Comparison of ENCODE assay signal across 8 cellular contexts in genomic region chr2:191012845-191013616, GRCh38. TPM values are rescaled to one million over a fixed set of nuclear protein-coding genes. Genes with fewer than 3 reads are reported as not detected.
A peak's percentile ranks its signal among the peaks of the same experiment; 100 is the strongest.
DNase-seq lines count a peak whose midpoint lies in the region; ATAC-seq and TF ChIP-seq lines count a peak whose summit lies in the region.

No MANE protein-coding gene starts in this region.

- intact Hi-C loops in tibial artery (cut with DNase I; ENCODE audit: low total_unique reads): loop anchor here (5.0 kb wide), 1 partner anchor 161 kb away; no protein-coding TSS in a partner anchor

- peak overlapping the region; percentile 71; the same call in 1 of the 2 replicates for H3K9ac ChIP-seq in iPS-20b (ENCODE audit: low read depth, low read length)

- peaks cover 8% of the 10 kb centered on the region; the same call in 1 of the 2 replicates for H3K4me1 ChIP-seq in iPS-20b (ENCODE audit: insufficient read depth, low read length)
- peaks cover 0 to 33% (median 16%) of the 10 kb centered on the region in 4 donors for H3K4me1 ChIP-seq in tibial artery

- H3K27ac ChIP-seq in iPS-20b (ENCODE audit: low read length) (no peak overlapping the region), tibial artery (peak overlapping the region; percentile 83 to 87)

- TF ChIP-seq CTCF in WI38 (IDR thresholded peaks at IDR 0.05; ENCODE audit: low read depth, low read length) (no peak), tibial artery (IDR thresholded peaks at IDR 0.05) (no peak)

- peak; percentile 4 to 8 for ATAC-seq in activated CD4-positive, CD25-positive, alpha-beta regulatory T cell treated with anti-CD3 and anti-CD28 coated beads, Interleukin-2, amount 50 U/mL, for 24 hours

- H3K36me3 ChIP-seq in iPS-20b (ENCODE audit: insufficient read depth, low read depth, low read length) (peaks cover 27% of the 10 kb centered on the region), tibial artery (peaks cover 3 to 16% (median 5%) of the 10 kb centered on the region in 3 donors)

- peaks cover 35% of the 10 kb centered on the region for H3K27me3 ChIP-seq in iPS-20b (ENCODE audit: insufficient read depth, low read length)
- no peaks in the 10 kb centered on the region for H3K27me3 ChIP-seq in tibial artery

- DNase-seq in activated CD4-positive, CD25-positive, alpha-beta regulatory T cell treated with anti-CD3 and anti-CD28 coated beads, Interleukin-2, amount 50 U/mL, for 72 hours: no peak
- DNase-seq in tibial artery (no peak), NK-92 (lab: John Stamatoyannopoulos, UW; ENCODE audit: unreplicated experiment) (no peak), mucosa of gallbladder (ENCODE audit: low spot score) (no peak)
- DNase-seq in activated CD4-positive, CD25-positive, alpha-beta regulatory T cell (lab: John Stamatoyannopoulos, UW): no peak

- H3K9me3 ChIP-seq in iPS-20b (ENCODE audit: insufficient read depth, low read depth, low read length) (no peaks in the 10 kb centered on the region), tibial artery (no peaks in the 10 kb centered on the region)

- H3K4me3 ChIP-seq in WI38 (ENCODE audit: low read depth, low read length): peak overlapping the region; percentile 73
- peak overlapping the region; percentile 88 for H3K4me3 ChIP-seq in iPS-20b (ENCODE audit: low read length)
- peak overlapping the region; percentile 73 for H3K4me3 ChIP-seq in tibial artery

RNA-seq across cellular contexts. Expression of gene STAT1, which starts 0.9 kb away (rescaled TPM):
- total RNA-seq in mucosa of gallbladder: 68.6 TPM
